In the genomic region with DNA sequence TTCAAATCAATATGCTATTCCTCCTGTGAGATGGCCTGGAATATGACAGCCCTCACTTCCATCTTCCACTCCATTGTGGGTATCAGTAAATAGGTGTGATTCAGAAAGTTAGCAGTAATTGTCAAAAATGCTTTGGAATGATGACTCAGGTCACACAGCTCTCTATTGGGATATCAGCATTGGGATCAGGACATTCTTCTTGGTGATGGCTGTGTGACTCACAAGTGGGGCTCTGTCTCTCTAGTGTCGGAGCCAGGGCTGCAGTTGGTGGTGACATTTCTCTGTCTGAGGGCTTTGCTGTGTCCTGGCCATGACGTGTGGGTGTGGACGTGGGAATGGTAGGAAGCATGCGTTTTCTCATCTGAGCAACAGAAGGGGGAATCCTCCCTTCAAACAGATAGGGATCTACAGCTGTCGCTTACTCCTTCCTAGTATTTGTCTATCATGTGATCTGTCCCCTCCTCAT, we compare ENCODE assay signal across 10 cellular contexts.
DNase-seq lines count a peak whose midpoint lies in the region; ATAC-seq, FAIRE-seq and TF ChIP-seq lines count a peak whose summit lies in the region.
"Had no signal": no experiment of that assay in that cellular context is flagged by ENCODE, and none has a peak within 500 bp of the region (broad histone marks: within the 10 kb centered on the region; RNA-seq: fewer than 3 reads in every experiment).

No MANE protein-coding gene starts in this region.

- H3K4me3 ChIP-seq in BJ (ENCODE audit: low read depth, low read length) (no peak overlapping the region), MG63 (no peak overlapping the region), muscle layer of colon (ENCODE audit: low read depth in 1 of 2, low read length in 2 of 2) (no peak overlapping the region), small intestine (ENCODE audit: low read depth in 1 of 2, low read length in 2 of 2) (no peak overlapping the region)
- H3K4me3 ChIP-seq: SK-N-MC had no signal

- H3K36me3 Mint-ChIP-seq in stimulated activated effector memory CD8-positive, alpha-beta T cell treated with anti-CD3 and anti-CD28 coated beads, Interleukin-12 subunit alpha, Interleukin-12 subunit beta, amount 100 ng/mL, for 72 hours, result no peaks in the 10 kb centered on the region
- H3K36me3 Mint-ChIP-seq: activated naive CD4-positive, alpha-beta T cell treated with anti-CD3 and anti-CD28 coated beads, Interleukin-2, amount 50 U/mL, for 24 hours had no signal

- TF ChIP-seq CTCF in BJ (IDR thresholded peaks at IDR 0.05; ENCODE audit: insufficient read depth, low read depth, low read length) (no peak), D721Med (IDR thresholded peaks at IDR 0.05; ENCODE audit: insufficient read depth, missing control alignments) (no peak)

- no peak overlapping the region for H3K9ac ChIP-seq in muscle layer of colon (ENCODE audit: low read length)

- 73 to 92% (median 87%) methylated on average over 5 of the region's 5 CpGs for WGBS in small intestine, 3 donors

- H3K27ac ChIP-seq in muscle layer of colon (ENCODE audit: low read depth, low read length), result peak overlapping the region; percentile 16
- peak overlapping the region in 1 of 2 donors; percentile 12 for H3K27ac ChIP-seq in small intestine (ENCODE audit: low read depth in 1 of 2, low read length in 1 of 2)

- H3K27ac Mint-ChIP-seq in stimulated activated effector memory CD8-positive, alpha-beta T cell treated with anti-CD3 and anti-CD28 coated beads, Interleukin-12 subunit alpha, Interleukin-12 subunit beta, amount 100 ng/mL, for 72 hours, result no peak overlapping the region
- H3K27ac Mint-ChIP-seq: activated naive CD4-positive, alpha-beta T cell treated with anti-CD3 and anti-CD28 coated beads, Interleukin-2, amount 50 U/mL, for 24 hours had no signal

- peaks cover 2% of the 10 kb centered on the region; the same call in 1 of the 2 replicates for H3K36me3 ChIP-seq in BJ (ENCODE audit: control insufficient read depth, insufficient read depth, low read length)
- H3K36me3 ChIP-seq in MG63, result peaks cover 51% of the 10 kb centered on the region
- no peaks in the 10 kb centered on the region for H3K36me3 ChIP-seq in muscle layer of colon (ENCODE audit: insufficient read depth, low read length)
- H3K36me3 ChIP-seq in small intestine (ENCODE audit: control insufficient read depth in 2 of 2, insufficient read depth in 2 of 2, low read length in 2 of 2), result no peaks in the 10 kb centered on the region

- H3K4me1 ChIP-seq in muscle layer of colon (ENCODE audit: insufficient read depth, low read length), result peaks cover 49% of the 10 kb centered on the region
- H3K4me1 ChIP-seq in small intestine (ENCODE audit: control insufficient read depth in 2 of 2, insufficient read depth in 1 of 2, low read depth in 1 of 2, low read length in 1 of 2), result peaks cover 0 to 12% of the 10 kb centered on the region in 2 donors

- peaks cover 12% of the 10 kb centered on the region for H3K4me1 Mint-ChIP-seq in stimulated activated effector memory CD8-positive, alpha-beta T cell treated with anti-CD3 and anti-CD28 coated beads, Interleukin-12 subunit alpha, Interleukin-12 subunit beta, amount 100 ng/mL, for 72 hours

- no peak for FAIRE-seq in small intestine (lab: Jason Lieb, UNC)
- FAIRE-seq in D721Med (lab: Jason Lieb, UNC), result no peak

- H3K27me3 ChIP-seq in BJ (ENCODE audit: control insufficient read depth, insufficient read depth, low read length) (no peaks in the 10 kb centered on the region), MG63 (no peaks in the 10 kb centered on the region), muscle layer of colon (ENCODE audit: control insufficient read depth in 1 of 2, insufficient read depth in 2 of 2, low read length in 2 of 2) (no peaks in the 10 kb centered on the region), small intestine (ENCODE audit: control insufficient read depth in 2 of 2, insufficient read depth in 2 of 2, low read length in 2 of 2) (no peaks in the 10 kb centered on the region)

- H3K9me3 ChIP-seq in MG63 (no peaks in the 10 kb centered on the region), muscle layer of colon (ENCODE audit: low read length) (no peaks in the 10 kb centered on the region), small intestine (ENCODE audit: control insufficient read depth, low read depth) (no peaks in the 10 kb centered on the region)

- no peak for ATAC-seq in GM18502 (IDR thresholded peaks at IDR 0.05; ENCODE audit: poor library complexity, unreplicated experiment)
- no peak for ATAC-seq in stimulated activated effector memory CD8-positive, alpha-beta T cell treated with anti-CD3 and anti-CD28 coated beads, Interleukin-12 subunit alpha, Interleukin-12 subunit beta, amount 100 ng/mL, for 72 hours

- CTCF ChIA-PET in BJ (lab: Yijun Ruan, JAX), result interaction anchor here (1.0 to 3.2 kb wide), 7 partner anchors 10 to 160 kb away, joined by 3 to 18 read pairs (median 3); a partner anchor contains a TSS

- no peak overlapping the region for H3K4me3 Mint-ChIP-seq in stimulated activated effector memory CD8-positive, alpha-beta T cell treated with anti-CD3 and anti-CD28 coated beads, Interleukin-12 subunit alpha, Interleukin-12 subunit beta, amount 100 ng/mL, for 72 hours
- H3K4me3 Mint-ChIP-seq: activated naive CD4-positive, alpha-beta T cell treated with anti-CD3 and anti-CD28 coated beads, Interleukin-2, amount 50 U/mL, for 24 hours had no signal

- POLR2A ChIA-PET in BJ (lab: Charles Lee), result interaction anchor here (0.6 kb wide), 2 partner anchors 123 to 124 kb away, joined by 3 to 5 read pairs; no protein-coding TSS in a partner anchor

- DNase-seq in BJ (ENCODE audit: low read depth) (peak; percentile 75), MG63 (peak; percentile 80), dedifferentiated amniotic fluid mesenchymal stem cell (ENCODE audit: extremely low spot score) (peak; percentile 58), small intestine (no peak), D721Med (ENCODE audit: insufficient read length, low spot score) (no peak)
- no peak for DNase-seq in stimulated activated effector memory CD8-positive, alpha-beta T cell treated with anti-CD3 and anti-CD28 coated beads, Interleukin-12 subunit alpha, Interleukin-12 subunit beta, amount 100 ng/mL, for 72 hours (ENCODE audit: low spot score in 2 of 2)

- H3K9me3 Mint-ChIP-seq in stimulated activated effector memory CD8-positive, alpha-beta T cell treated with anti-CD3 and anti-CD28 coated beads, Interleukin-12 subunit alpha, Interleukin-12 subunit beta, amount 100 ng/mL, for 72 hours, result no peaks in the 10 kb centered on the region
- H3K9me3 Mint-ChIP-seq: activated naive CD4-positive, alpha-beta T cell treated with anti-CD3 and anti-CD28 coated beads, Interleukin-2, amount 50 U/mL, for 24 hours had no signal

Comparison
In these comparisons a context has a peak if more than half of its experiments do, and no peak if none do; other contexts are left out.
1. DNase-seq: peak in BJ (single experiment), MG63 (single experiment) and dedifferentiated amniotic fluid mesenchymal stem cell (single experiment); none in small intestine (single experiment), D721Med (single experiment) and stimulated activated effector memory CD8-positive, alpha-beta T cell treated with anti-CD3 and anti-CD28 coated beads, Interleukin-12 subunit alpha, Interleukin-12 subunit beta, amount 100 ng/mL, for 72 hours (0 of 2).